In genomic region chr10:116849271-116850057, GRCh38 we compare ENCODE assay signal across 1 cellular context.
TF ChIP-seq lines count a peak whose summit lies in the region.

Gene ENO4 (plus strand): TSS chr10:116849499. CDS start chr10:116849567, 68 bp downstream.

TF ChIP-seq in H1, 55 proteins besides CTCF, POLR2A, EP300 and RAD21 (continued from another document):
- TF ChIP-seq MAX (IDR thresholded peaks at IDR 0.05) (peak; percentile 53), E2F6 (IDR thresholded peaks at IDR 0.05) (peak; percentile 77), HDAC2 (IDR thresholded peaks at IDR 0.05; ENCODE audit: borderline replicate concordance in 1 of 2, low read depth in 2 of 2, low read length in 2 of 2) (peak in 1 of 2 experiments; percentile 97; a peak in 2 of 4 replicates)
